9 cellular contexts compared by ENCODE assay signal in the genomic region with DNA sequence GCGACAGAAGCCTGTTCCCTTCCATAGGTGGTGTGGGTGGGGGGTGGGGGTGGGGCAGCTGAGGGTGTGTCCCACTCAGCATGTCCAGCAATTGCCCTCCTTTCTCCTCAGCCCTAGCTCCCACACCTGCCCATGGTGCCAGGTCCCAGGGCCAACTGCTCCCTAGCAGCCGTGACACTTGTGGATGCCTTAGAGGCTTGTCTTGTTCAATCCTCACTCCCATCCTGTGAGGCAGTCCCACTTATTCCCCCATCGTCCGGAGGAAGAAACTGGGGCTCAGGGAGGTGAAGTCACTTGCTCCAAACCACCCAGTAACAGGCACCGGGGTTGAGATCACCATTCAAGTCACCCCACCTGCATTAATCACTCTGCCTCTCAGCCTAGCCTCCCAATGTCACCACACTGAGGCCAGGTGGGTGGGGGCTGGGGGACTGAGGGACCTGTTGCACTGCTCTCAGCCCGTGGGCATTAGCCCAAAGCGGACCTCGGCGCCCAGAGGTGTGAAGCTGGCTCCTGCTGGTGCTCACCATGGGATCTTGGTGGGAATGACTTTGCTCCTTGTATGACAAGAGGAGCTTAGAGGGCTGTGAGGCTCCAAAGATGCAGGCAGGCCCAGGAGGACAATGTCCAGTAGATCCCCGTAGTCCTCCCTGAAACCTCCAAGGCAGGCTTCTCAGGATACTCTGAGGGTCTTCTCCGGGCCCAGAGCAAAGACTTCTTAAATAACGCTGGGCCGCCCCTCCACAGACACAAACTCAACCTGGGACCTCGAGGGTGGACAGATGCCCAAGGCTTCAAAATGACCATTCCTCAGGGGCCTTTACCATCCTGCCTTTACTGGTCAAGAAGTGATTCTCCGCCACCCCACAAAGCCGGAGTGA. TPM values are rescaled to one million over a fixed set of nuclear protein-coding genes. Genes with fewer than 3 reads are reported as not detected.
DNase-seq lines count a peak whose midpoint lies in the region; ATAC-seq lines count a peak whose summit lies in the region.
"Had no signal": no experiment of that assay in that cellular context is flagged by ENCODE, and none has a peak within 500 bp of the region (broad histone marks: within the 10 kb centered on the region; RNA-seq: fewer than 3 reads in every experiment).

No MANE protein-coding gene starts in this region.

- no peaks in the 10 kb centered on the region for H3K27me3 Mint-ChIP-seq in activated CD4-positive, alpha-beta T cell treated with anti-CD3 and anti-CD28 coated beads for 36 hours
- no peaks in the 10 kb centered on the region for H3K27me3 Mint-ChIP-seq in activated T-helper 2 cell treated with anti-CD3 and anti-CD28 coated beads, Interferon-gamma antibody, Interleukin-2, Interleukin-4, amounts not matched to agents 10 μg/mL and 5 μg/mL and 100 μg/mL, durations not matched to agents 14 hours and 24 hours and 36 hours (ENCODE audit: low read depth)

- peaks cover 18% of the 10 kb centered on the region for H3K4me1 Mint-ChIP-seq in activated CD4-positive, alpha-beta T cell treated with anti-CD3 and anti-CD28 coated beads for 36 hours
- H3K4me1 Mint-ChIP-seq in activated T-helper 2 cell treated with anti-CD3 and anti-CD28 coated beads, Interferon-gamma antibody, Interleukin-2, Interleukin-4, amounts not matched to agents 10 μg/mL and 5 μg/mL and 100 μg/mL, durations not matched to agents 14 hours and 24 hours and 36 hours (ENCODE audit: low read depth), result peaks cover 14% of the 10 kb centered on the region

- CTCF ChIA-PET in activated CD4-positive, alpha-beta T cell treated with anti-CD3 and anti-CD28 coated beads for 36 hours (lab: Charles Lee), result interaction anchor here (0.6 kb wide), 1 partner anchor 9 kb away, joined by 3 read pairs; no protein-coding TSS in a partner anchor

- DNase-seq in activated CD4-positive, alpha-beta T cell treated with anti-CD3 and anti-CD28 coated beads for 36 hours, result no peak
- no peak for DNase-seq in activated CD4-positive, alpha-beta T cell treated with anti-CD3 and anti-CD28 coated beads for 1 hour
- no peak for DNase-seq in activated T-helper 2 cell treated with anti-CD3 and anti-CD28 coated beads, Interferon-gamma antibody, Interleukin-2, Interleukin-4, amounts not matched to agents 10 μg/mL and 5 μg/mL and 100 μg/mL, durations not matched to agents 14 hours and 24 hours and 36 hours (ENCODE audit: low spot score)
- DNase-seq in NCI-H345 (lab: John Stamatoyannopoulos, UW), result no peak
- DNase-seq: stimulated activated CD4-positive, alpha-beta T cell treated with anti-CD3 and anti-CD28 coated beads, Interleukin-4, amount 100 ng/mL, for 1 hour had no signal

- no peak for ATAC-seq in activated CD4-positive, alpha-beta T cell treated with anti-CD3 and anti-CD28 coated beads for 36 hours
- ATAC-seq in GM18517 (IDR thresholded peaks at IDR 0.05; ENCODE audit: unreplicated experiment) (no peak), HG03175 (IDR thresholded peaks at IDR 0.05; ENCODE audit: unreplicated experiment) (no peak)

- peaks cover 6% of the 10 kb centered on the region for H3K36me3 Mint-ChIP-seq in activated CD4-positive, alpha-beta T cell treated with anti-CD3 and anti-CD28 coated beads for 36 hours (ENCODE audit: low read depth)
- peaks cover 21% of the 10 kb centered on the region for H3K36me3 Mint-ChIP-seq in activated T-helper 2 cell treated with anti-CD3 and anti-CD28 coated beads, Interferon-gamma antibody, Interleukin-2, Interleukin-4, amounts not matched to agents 10 μg/mL and 5 μg/mL and 100 μg/mL, durations not matched to agents 14 hours and 24 hours and 36 hours (ENCODE audit: low read depth)

- H3K27ac ChIP-seq in temporal lobe (ENCODE audit: low read depth, low read length), result peak overlapping the region; percentile 57

- H3K9me3 ChIP-seq in iPS-15b (ENCODE audit: control insufficient read depth, insufficient read depth, low read length), result no peaks in the 10 kb centered on the region

- H3K4me3 Mint-ChIP-seq in activated CD4-positive, alpha-beta T cell treated with anti-CD3 and anti-CD28 coated beads for 36 hours, result peak overlapping the region; percentile 73
- H3K4me3 Mint-ChIP-seq in activated T-helper 2 cell treated with anti-CD3 and anti-CD28 coated beads, Interferon-gamma antibody, Interleukin-2, Interleukin-4, amounts not matched to agents 10 μg/mL and 5 μg/mL and 100 μg/mL, durations not matched to agents 14 hours and 24 hours and 36 hours (ENCODE audit: low read depth), result peak overlapping the region; percentile 80

- intact Hi-C loops in activated CD4-positive, alpha-beta T cell treated with anti-CD3 and anti-CD28 coated beads for 36 hours (cut with DNase I, micrococcal nuclease), result loop anchor here in 1 of 2 experiments (5.0 to 10.0 kb wide), 2 partner anchors 815 to 1147 kb away; partner anchors contain the start of genes DCP1A and MANF
- intact Hi-C loops in activated T-helper 2 cell treated with anti-CD3 and anti-CD28 coated beads, Interferon-gamma antibody, Interleukin-2, Interleukin-4, amounts not matched to agents 10 μg/mL and 5 μg/mL and 100 μg/mL, durations not matched to agents 14 hours and 24 hours and 36 hours (cut with micrococcal nuclease), result loop anchor here (10.0 kb wide), 2 partner anchors 363 to 477 kb away; partner anchors contain the start of genes DUSP7 and STIMATE

- peak overlapping the region; percentile 66 for H3K4me3 ChIP-seq in iPS-15b (ENCODE audit: low read depth, low read length)

- H3K9me3 Mint-ChIP-seq in activated CD4-positive, alpha-beta T cell treated with anti-CD3 and anti-CD28 coated beads for 36 hours (ENCODE audit: low read depth), result no peaks in the 10 kb centered on the region
- no peaks in the 10 kb centered on the region for H3K9me3 Mint-ChIP-seq in activated T-helper 2 cell treated with anti-CD3 and anti-CD28 coated beads, Interferon-gamma antibody, Interleukin-2, Interleukin-4, amounts not matched to agents 10 μg/mL and 5 μg/mL and 100 μg/mL, durations not matched to agents 14 hours and 24 hours and 36 hours

- peak overlapping the region; percentile 73 for H3K9ac ChIP-seq in iPS-15b (ENCODE audit: low read depth, low read length)

- H3K36me3 ChIP-seq in iPS-15b (ENCODE audit: control insufficient read depth, insufficient read depth, low read length), result peaks cover 32% of the 10 kb centered on the region

- no peak overlapping the region for H3K27ac Mint-ChIP-seq in activated CD4-positive, alpha-beta T cell treated with anti-CD3 and anti-CD28 coated beads for 36 hours
- H3K27ac Mint-ChIP-seq in activated T-helper 2 cell treated with anti-CD3 and anti-CD28 coated beads, Interferon-gamma antibody, Interleukin-2, Interleukin-4, amounts not matched to agents 10 μg/mL and 5 μg/mL and 100 μg/mL, durations not matched to agents 14 hours and 24 hours and 36 hours, result no peak overlapping the region

- H3K27me3 ChIP-seq in iPS-15b (ENCODE audit: control insufficient read depth, insufficient read depth, low read length), result no peaks in the 10 kb centered on the region

- H3K4me1 ChIP-seq in iPS-15b (ENCODE audit: control insufficient read depth, insufficient read depth, low read length), result peaks cover 10% of the 10 kb centered on the region

- POLR2A ChIA-PET in activated CD4-positive, alpha-beta T cell treated with anti-CD3 and anti-CD28 coated beads for 36 hours (lab: Charles Lee), result interaction anchor here (0.6 kb wide), 1 partner anchor 40 kb away, joined by 3 read pairs; no protein-coding TSS in a partner anchor

RNA-seq across cellular contexts. Expression of gene NT5DC2, which starts 1.8 kb away (rescaled TPM):
- 10 to 100 TPM; 35.6 to 59.1 TPM for total RNA-seq in activated CD4-positive, alpha-beta T cell treated with anti-CD3 and anti-CD28 coated beads for 36 hours
- 77.9 and 88.4 TPM in 2 replicates for total RNA-seq in activated T-helper 2 cell treated with anti-CD3 and anti-CD28 coated beads, Interferon-gamma antibody, Interleukin-2, Interleukin-4, amounts not matched to agents 10 μg/mL and 5 μg/mL and 100 μg/mL, durations not matched to agents 14 hours and 24 hours and 36 hours
- 52.1 TPM for total RNA-seq in temporal lobe

RNA-seq across cellular contexts. Expression of gene UQCC5, which starts 4.5 kb away (rescaled TPM):
- 10 to 100 TPM; 12.0 to 12.7 TPM for total RNA-seq in activated CD4-positive, alpha-beta T cell treated with anti-CD3 and anti-CD28 coated beads for 36 hours
- 12.5 and 16.4 TPM in 2 replicates for total RNA-seq in activated T-helper 2 cell treated with anti-CD3 and anti-CD28 coated beads, Interferon-gamma antibody, Interleukin-2, Interleukin-4, amounts not matched to agents 10 μg/mL and 5 μg/mL and 100 μg/mL, durations not matched to agents 14 hours and 24 hours and 36 hours
- total RNA-seq in temporal lobe, result 1.2 TPM

RNA-seq across cellular contexts. Expression of gene STAB1, which starts 36.7 kb away (rescaled TPM):
- total RNA-seq in activated CD4-positive, alpha-beta T cell treated with anti-CD3 and anti-CD28 coated beads for 36 hours, result under 1 TPM; 0.09 to 0.14 TPM
- total RNA-seq in activated T-helper 2 cell treated with anti-CD3 and anti-CD28 coated beads, Interferon-gamma antibody, Interleukin-2, Interleukin-4, amounts not matched to agents 10 μg/mL and 5 μg/mL and 100 μg/mL, durations not matched to agents 14 hours and 24 hours and 36 hours, result 0.07 TPM in 1 of 2 replicates, not detected in the other
- total RNA-seq in temporal lobe, result 5.9 TPM
